In the genomic region with DNA sequence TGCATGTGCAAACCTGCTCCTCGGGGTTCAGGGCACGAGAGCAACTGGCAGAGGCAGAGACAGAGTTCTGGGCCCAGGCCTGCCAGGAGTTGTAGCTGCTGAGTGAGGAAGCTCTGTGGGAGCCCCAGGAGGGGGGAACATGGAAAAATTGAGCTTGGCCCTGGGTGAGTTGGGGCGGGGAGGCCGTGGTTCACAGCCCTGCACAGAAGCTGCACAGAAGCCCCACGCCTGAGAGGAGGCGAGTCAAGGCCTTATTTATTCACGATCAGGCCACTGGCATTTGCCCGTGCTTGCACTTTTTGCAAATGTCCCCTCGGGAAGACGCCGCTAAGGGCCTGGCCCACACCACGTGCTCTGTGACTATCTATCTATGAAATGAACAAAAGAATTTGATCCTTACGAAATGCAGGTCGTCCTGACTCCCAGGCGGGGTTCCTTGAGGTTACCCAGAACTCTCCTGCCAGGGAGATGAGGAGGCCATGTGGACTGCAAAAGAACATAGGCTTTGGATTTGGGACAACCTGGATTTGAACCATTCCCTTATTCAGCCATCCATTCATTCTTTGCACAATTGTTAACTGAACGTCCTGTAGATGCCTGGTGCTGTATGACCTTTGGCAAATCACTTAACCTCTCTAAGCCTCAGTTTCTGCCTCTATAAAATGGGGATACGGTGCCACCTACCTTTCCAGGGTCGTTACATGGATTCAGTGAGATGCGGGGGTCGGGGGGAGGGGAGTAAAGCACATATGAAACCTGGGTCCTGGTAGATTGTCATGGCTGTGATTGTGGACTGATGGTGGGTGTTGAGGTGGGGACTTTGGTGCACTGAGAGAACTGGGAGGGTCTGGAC, we compare ENCODE assay signal across 1 cellular context.
TF ChIP-seq lines count a peak whose summit lies in the region.

No MANE protein-coding gene starts in this region.

TF ChIP-seq in HEK293, 187 proteins besides CTCF, POLR2A, EP300 and RAD21 (continued from another document):
- TF ChIP-seq ZIC2 (tag by site-specific recombination; IDR thresholded peaks at IDR 0.05) (peak; percentile 15; the same call in 1 of the 2 replicates), KLF9 (tag by site-specific recombination; IDR thresholded peaks at IDR 0.05; ENCODE audit: low read depth) (no peak), REPIN1 (tag by site-specific recombination; IDR thresholded peaks at IDR 0.05; ENCODE audit: low read depth) (no peak)
